ENCODE assay signal across 26 cellular contexts in the genomic region with DNA sequence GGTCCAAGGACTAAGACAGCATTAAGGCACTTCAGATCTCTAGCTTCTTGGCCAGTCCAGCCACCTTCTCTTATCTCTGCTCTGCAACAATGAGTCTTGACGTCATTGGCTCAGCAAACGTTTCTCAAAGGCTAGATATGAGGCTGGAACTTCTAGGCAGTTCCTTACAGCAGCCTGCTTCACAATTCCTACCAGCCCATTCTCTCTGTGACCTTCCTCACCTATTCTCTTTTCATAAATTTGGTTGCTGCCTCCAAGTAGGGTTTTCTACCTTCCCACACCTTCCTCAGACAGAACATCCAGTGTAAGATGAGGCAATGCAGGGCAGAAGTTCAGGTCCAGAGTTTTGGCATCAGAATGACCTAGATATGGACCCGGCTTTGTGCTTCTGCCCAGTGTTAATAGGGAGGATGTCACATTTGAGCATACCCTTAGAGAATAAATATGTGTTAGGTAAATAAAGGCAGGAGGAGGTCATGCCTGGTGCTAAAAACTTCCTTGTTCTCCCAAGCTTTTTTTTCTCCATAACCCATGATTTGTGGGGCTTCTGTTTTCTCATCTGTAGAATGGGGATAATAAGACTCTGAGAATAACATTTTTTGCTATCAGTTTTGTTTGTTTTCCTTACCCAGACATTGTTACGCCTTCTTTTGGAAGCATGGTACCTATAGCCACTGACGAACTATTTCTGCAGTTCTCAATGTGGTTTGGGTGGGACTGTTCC.
"Had no signal": no experiment of that assay in that cellular context is flagged by ENCODE, and none has a peak within 500 bp of the region (broad histone marks: within the 10 kb centered on the region; RNA-seq: fewer than 3 reads in every experiment).

No MANE protein-coding gene starts in this region.

- H3K4me3 ChIP-seq: cardiac muscle cell, colonic mucosa, heart right ventricle, left lung, prostate gland, sigmoid colon, tibial artery, upper lobe of right lung had no signal

- H3K27me3 ChIP-seq: cardiac muscle cell, colonic mucosa, heart right ventricle, left lung, neutrophil, sigmoid colon, tibial artery, upper lobe of right lung had no signal

- DNase-seq: activated CD4-positive, alpha-beta T cell treated with anti-CD3 and anti-CD28 coated beads for 48 hours; activated CD4-positive, alpha-beta T cell treated with anti-CD3 and anti-CD28 coated beads, Interleukin-2, amount 50 U/mL, for 48 hours; activated CD8-positive, alpha-beta memory T cell treated with anti-CD3 and anti-CD28 coated beads for 24 hours; activated effector memory CD4-positive, alpha-beta T cell treated with Interleukin-2 at 50 U/mL for 16 hours; activated naive CD4-positive, alpha-beta T cell treated with Interleukin-2 at 50 U/mL for 16 hours; aorta; cerebellar nuclear complex; colonic mucosa; effector memory CD4-positive, alpha-beta T cell; foreskin keratinocyte; heart right ventricle; kidney glomerular epithelial cell; left lung; retina; sigmoid colon; small intestine; stimulated activated CD4-positive, alpha-beta T cell treated with anti-CD3 and anti-CD28 coated beads, Interleukin-4, amount 100 ng/mL, for 24 hours; T-helper 2 cell; tibial artery; upper lobe of right lung had no signal

- H3K27ac ChIP-seq: cardiac muscle cell, colonic mucosa, foreskin keratinocyte, heart right ventricle, left lung, neutrophil, prostate gland, sigmoid colon, tibial artery, upper lobe of right lung, VCaP had no signal

- H3K4me1 ChIP-seq: colonic mucosa, foreskin keratinocyte, left lung, prostate gland had no signal

- H3K36me3 ChIP-seq: cardiac muscle cell, colonic mucosa, heart right ventricle, left lung, neutrophil, prostate gland, sigmoid colon, tibial artery, upper lobe of right lung had no signal

- ATAC-seq: activated CD4-positive, CD25-positive, alpha-beta regulatory T cell treated with anti-CD3 and anti-CD28 coated beads, Interleukin-2, amount 50 U/mL, for 24 hours; foreskin keratinocyte; left lung; stimulated activated effector memory CD8-positive, alpha-beta T cell treated with anti-CD3 and anti-CD28 coated beads, Interleukin-12 subunit alpha, Interleukin-12 subunit beta, amount 100 ng/mL, for 72 hours; upper lobe of right lung had no signal

- H3K9me3 ChIP-seq: colonic mucosa, heart right ventricle, left lung, neutrophil, prostate gland, sigmoid colon, tibial artery, upper lobe of right lung had no signal
